Comparison of ENCODE assay signal across 8 cellular contexts in genomic region chr15:40844543-40844981, GRCh38. TPM values are rescaled to one million over a fixed set of nuclear protein-coding genes. Genes with fewer than 3 reads are reported as not detected.
DNase-seq lines count a peak whose midpoint lies in the region; ATAC-seq and TF ChIP-seq lines count a peak whose summit lies in the region.

No MANE protein-coding gene starts in this region.

- H3K9me3 Mint-ChIP-seq in T-helper 2 cell treated with Interferon-gamma antibody and Interleukin-4, amounts not matched to agents 5 μg/mL and 100 μg/mL, for 36 hours, result no peaks in the 10 kb centered on the region

- no peak overlapping the region for H2BK5ac ChIP-seq in mesendoderm (ENCODE audit: low read length)

- no peak overlapping the region for H4K5ac ChIP-seq in mesendoderm (ENCODE audit: low read length)

- peaks cover 1% of the 10 kb centered on the region for H3K36me3 ChIP-seq in mesendoderm (ENCODE audit: control insufficient read depth, insufficient read depth, low read length)
- no peaks in the 10 kb centered on the region for H3K36me3 ChIP-seq in thoracic aorta

- no peak overlapping the region for H2BK15ac ChIP-seq in mesendoderm (replicated peaks; ENCODE audit: low read depth)

- DNase-seq in NCI-H1105 treated with DMSO at 0.1 percent for 48 hours (lab: John Stamatoyannopoulos, UW) (peak; percentile 26), NCI-H1105 (lab: John Stamatoyannopoulos, UW) (no peak), choroid plexus epithelial cell (ENCODE audit: low read depth) (peak; percentile 14), mesendoderm (peak; percentile 47), thoracic aorta (ENCODE audit: low spot score) (no peak)
- DNase-seq in T-helper 2 cell treated with Interferon-gamma antibody and Interleukin-4, amounts not matched to agents 5 μg/mL and 100 μg/mL, for 36 hours (ENCODE audit: low spot score), result peak; percentile 31

- no peak overlapping the region for H2AK5ac ChIP-seq in mesendoderm (ENCODE audit: low read length)

- H3K4ac ChIP-seq in mesendoderm (ENCODE audit: low read depth, low read length), result no peak overlapping the region

- H3K27me3 Mint-ChIP-seq in T-helper 2 cell treated with Interferon-gamma antibody and Interleukin-4, amounts not matched to agents 5 μg/mL and 100 μg/mL, for 36 hours (ENCODE audit: low read depth), result peaks cover 19% of the 10 kb centered on the region

- H3K36me3 Mint-ChIP-seq in T-helper 2 cell treated with Interferon-gamma antibody and Interleukin-4, amounts not matched to agents 5 μg/mL and 100 μg/mL, for 36 hours (ENCODE audit: low read depth), result peaks cover 2% of the 10 kb centered on the region

- ATAC-seq in thoracic aorta (ENCODE audit: insufficient number of reproducible peaks, low FRiP score, low read depth), result no peak
- ATAC-seq in GM19467 (IDR thresholded peaks at IDR 0.05; ENCODE audit: unreplicated experiment), result no peak
- ATAC-seq in GM21423 (IDR thresholded peaks at IDR 0.05; ENCODE audit: unreplicated experiment), result no peak

- peak overlapping the region; percentile 94 for H3K9ac ChIP-seq in mesendoderm (ENCODE audit: low read length)

- no peak overlapping the region for H3K23ac ChIP-seq in mesendoderm (ENCODE audit: low read length)

- TF ChIP-seq CTCF in choroid plexus epithelial cell (conservative IDR thresholded peaks at IDR 0.05; ENCODE audit: low read depth, low read length), result no peak
- TF ChIP-seq CTCF in thoracic aorta (IDR thresholded peaks at IDR 0.05), result no peak

- no peaks in the 10 kb centered on the region for H3K9me3 ChIP-seq in thoracic aorta

- H3K27ac ChIP-seq in mesendoderm (ENCODE audit: low read depth, low read length) (no peak overlapping the region), thoracic aorta (no peak overlapping the region)

- no CpG with 5 or more reads among the region's 44 CpGs for WGBS in mesendoderm (ENCODE audit: extremely low coverage, insufficient coverage, low lambda C conversion rate)

- H3K4me3 ChIP-seq in choroid plexus epithelial cell (ENCODE audit: low read depth, low read length) (peak overlapping the region; percentile 54), mesendoderm (ENCODE audit: low read length) (peak overlapping the region; percentile 79), thoracic aorta (peak overlapping the region; percentile 71)

- H3K4me1 Mint-ChIP-seq in T-helper 2 cell treated with Interferon-gamma antibody and Interleukin-4, amounts not matched to agents 5 μg/mL and 100 μg/mL, for 36 hours (ENCODE audit: low read depth), result peaks cover 26% of the 10 kb centered on the region

- peak overlapping the region; percentile 64 for H3K27ac Mint-ChIP-seq in T-helper 2 cell treated with Interferon-gamma antibody and Interleukin-4, amounts not matched to agents 5 μg/mL and 100 μg/mL, for 36 hours

- H3K79me1 ChIP-seq in mesendoderm (ENCODE audit: low read length), result peaks cover 25% of the 10 kb centered on the region

- peak overlapping the region; percentile 99 for H3K4me2 ChIP-seq in mesendoderm (ENCODE audit: low read length)

- H3K27me3 ChIP-seq in mesendoderm (ENCODE audit: insufficient read depth, low read length, poor library complexity) (no peaks in the 10 kb centered on the region), thoracic aorta (replicated peaks; ENCODE audit: insufficient read depth) (peaks cover 5% of the 10 kb centered on the region)

- H2BK120ac ChIP-seq in mesendoderm (ENCODE audit: low read depth, low read length), result peak overlapping the region; percentile 19

- peaks cover 20% of the 10 kb centered on the region for H3K4me1 ChIP-seq in mesendoderm (ENCODE audit: control insufficient read depth, low read depth, low read length)
- H3K4me1 ChIP-seq in thoracic aorta (ENCODE audit: control insufficient read depth in 1 of 2, low read depth in 2 of 2), result peaks cover 14 to 23% of the 10 kb centered on the region in 2 donors

- peak overlapping the region; percentile 21 for H3K18ac ChIP-seq in mesendoderm (ENCODE audit: low read length)

- H4K8ac ChIP-seq in mesendoderm (ENCODE audit: low read depth, low read length), result no peak overlapping the region

- H3K56ac ChIP-seq in mesendoderm (ENCODE audit: low read length), result peak overlapping the region; percentile 97

- peaks cover 31% of the 10 kb centered on the region for H3K79me2 ChIP-seq in mesendoderm (ENCODE audit: control insufficient read depth, insufficient read depth, low read length)

- peak overlapping the region; percentile 90 for H3K4me3 Mint-ChIP-seq in T-helper 2 cell treated with Interferon-gamma antibody and Interleukin-4, amounts not matched to agents 5 μg/mL and 100 μg/mL, for 36 hours

RNA-seq across cellular contexts. Expression of gene SPINT1, which starts 0.7 kb away (rescaled TPM):
- 90.7 TPM for polyA plus RNA-seq in mesendoderm (2013, experiment 1 of 2)
- 92.6 TPM for polyA plus RNA-seq in mesendoderm (2013, experiment 2 of 2)
- 1 to 10 TPM; 4.6 to 4.8 TPM for total RNA-seq in thoracic aorta

RNA-seq across cellular contexts. Expression of gene PPP1R14D, which starts 16.1 kb away (rescaled TPM):
- not detected for polyA plus RNA-seq in mesendoderm (2013, experiment 1 of 2)
- 0.06 TPM for polyA plus RNA-seq in mesendoderm (2013, experiment 2 of 2)
- total RNA-seq in thoracic aorta, result not detected

RNA-seq across cellular contexts. Expression of gene RHOV, which starts 29.5 kb away (rescaled TPM):
- polyA plus RNA-seq in mesendoderm (2013, experiment 1 of 2), result 1.2 TPM
- polyA plus RNA-seq in mesendoderm (2013, experiment 2 of 2), result 1.2 TPM
- not detected for total RNA-seq in thoracic aorta

RNA-seq across cellular contexts. Expression of gene DNAJC17, which starts 37.3 kb away (rescaled TPM):
- polyA plus RNA-seq in mesendoderm (2013, experiment 1 of 2), result 52.5 TPM
- 49.3 TPM for polyA plus RNA-seq in mesendoderm (2013, experiment 2 of 2)
- 10 to 100 TPM in 1 of 2 donors, 1 to 10 TPM in 1; 6.1 to 20.4 TPM for total RNA-seq in thoracic aorta

RNA-seq across cellular contexts. Expression of gene ZFYVE19, which starts 37.7 kb away (rescaled TPM):
- 6.6 TPM for polyA plus RNA-seq in mesendoderm (2013, experiment 1 of 2)
- 7.2 TPM for polyA plus RNA-seq in mesendoderm (2013, experiment 2 of 2)
- 10 to 100 TPM; 10.9 to 17.3 TPM for total RNA-seq in thoracic aorta

Comparison
In these comparisons a context has a peak if more than half of its experiments do, and no peak if none do; other contexts are left out.
1. DNase-seq: peak in NCI-H1105 treated with DMSO at 0.1 percent for 48 hours (single experiment), T-helper 2 cell treated with Interferon-gamma antibody and Interleukin-4, amounts not matched to agents 5 μg/mL and 100 μg/mL, for 36 hours (single experiment), choroid plexus epithelial cell (single experiment) and mesendoderm (single experiment); none in NCI-H1105 (single experiment) and thoracic aorta (single experiment).
2. Peak in every context shown above with its lines, with median percentiles within 50 percentile points of each other: H3K4me3 ChIP-seq.